In genomic region chr14:68729556-68729955, GRCh38 we compare ENCODE assay signal across 1 cellular context.
TF ChIP-seq lines count a peak whose summit lies in the region.

No MANE protein-coding gene starts in this region.

TF ChIP-seq in endothelial cell of umbilical vein, 7 proteins besides CTCF, POLR2A, EP300 and RAD21 (continued from another document):
- TF ChIP-seq EZH2 (IDR thresholded peaks at IDR 0.05; ENCODE audit: borderline replicate concordance, low read depth, low read length, severe bottlenecking) (no peak), JUN (IDR thresholded peaks at IDR 0.05; ENCODE audit: borderline replicate concordance, insufficient read depth, insufficient read length, low read depth) (no peak), MYC (IDR thresholded peaks at IDR 0.05; ENCODE audit: low read depth, low read length) (no peak), GATA2 (IDR thresholded peaks at IDR 0.05; ENCODE audit: insufficient read depth, insufficient read length, low read depth, low read length) (peak; percentile 81)
